ENCODE assay signal across 7 cellular contexts in genomic region chr2:183123959-183124221, GRCh38. TPM values are rescaled to one million over a fixed set of nuclear protein-coding genes. Genes with fewer than 3 reads are reported as not detected.
A peak's percentile ranks its signal among the peaks of the same experiment; 100 is the strongest.
DNase-seq lines count a peak whose midpoint lies in the region; ATAC-seq and TF ChIP-seq lines count a peak whose summit lies in the region.

No MANE protein-coding gene starts in this region.

- H3K27me3 ChIP-seq in Panc1 (ENCODE audit: control insufficient read depth, insufficient read depth, low read length) (no peaks in the 10 kb centered on the region), fibroblast of lung (ENCODE audit: control insufficient read depth, insufficient read depth, low read length) (no peaks in the 10 kb centered on the region)

- TF ChIP-seq CTCF in Panc1 (IDR thresholded peaks at IDR 0.05), result no peak
- TF ChIP-seq CTCF in fibroblast of lung (conservative IDR thresholded peaks at IDR 0.05 in 1 of 2, IDR thresholded peaks at IDR 0.05 in 1 of 2; ENCODE audit: low read depth in 1 of 2, low read length in 2 of 2), result no peak
- TF ChIP-seq CTCF in progenitor cell of endocrine pancreas (IDR thresholded peaks at IDR 0.05; ENCODE audit: unreplicated experiment), result no peak

- peak overlapping the region; percentile 99 for H3K27ac Mint-ChIP-seq in progenitor cell of endocrine pancreas

- ATAC-seq in GM18868 (IDR thresholded peaks at IDR 0.05; ENCODE audit: unreplicated experiment) (peak; percentile 34), HG02588 (IDR thresholded peaks at IDR 0.05; ENCODE audit: unreplicated experiment) (peak; percentile 37), Panc1 (peak; percentile 28)

- POLR2A ChIA-PET in Panc1 (lab: Charles Lee), result no interaction called here

- CTCF ChIA-PET in Panc1 (lab: Charles Lee), result interaction anchor here (0.6 kb wide), 1 partner anchor 53 kb away, joined by 9 read pairs; no protein-coding TSS in a partner anchor

- H3K4me3 Mint-ChIP-seq in progenitor cell of endocrine pancreas (ENCODE audit: low read depth), result peak overlapping the region; percentile 93

- no TSS peak for BruUV-seq in Panc1 (replicated peaks; lab: Mats Ljungman, UMichigan)

- H3K27ac ChIP-seq in Panc1 (ENCODE audit: low read length), result peak overlapping the region; percentile 86
- peak overlapping the region; percentile 89 for H3K27ac ChIP-seq in fibroblast of lung (ENCODE audit: insufficient read depth, low read length)

- H3K9me3 Mint-ChIP-seq in progenitor cell of endocrine pancreas (ENCODE audit: low read depth), result no peaks in the 10 kb centered on the region

- peaks cover 11% of the 10 kb centered on the region; the same call in 1 of the 2 replicates for H3K4me1 ChIP-seq in Panc1 (ENCODE audit: control insufficient read depth, insufficient read depth, low read length)
- peaks cover 2% of the 10 kb centered on the region for H3K4me1 ChIP-seq in fibroblast of lung (ENCODE audit: control insufficient read depth, extremely low read depth, insufficient read depth, low read length)

- H3K9me3 ChIP-seq in Panc1 (ENCODE audit: control insufficient read depth, insufficient read depth, low read depth, low read length), result no peaks in the 10 kb centered on the region
- no peaks in the 10 kb centered on the region for H3K9me3 ChIP-seq in fibroblast of lung (ENCODE audit: control insufficient read depth, insufficient read depth, low read depth, low read length)

- no peaks in the 10 kb centered on the region for H3K36me3 Mint-ChIP-seq in progenitor cell of endocrine pancreas (ENCODE audit: insufficient read depth)

- peaks cover 8% of the 10 kb centered on the region; the same call in 1 of the 2 replicates for H3K36me3 ChIP-seq in Panc1 (ENCODE audit: control insufficient read depth, insufficient read depth, low read length)
- no peaks in the 10 kb centered on the region for H3K36me3 ChIP-seq in fibroblast of lung (ENCODE audit: control insufficient read depth, insufficient read depth, low read length)

- peaks cover 33% of the 10 kb centered on the region for H3K79me2 ChIP-seq in fibroblast of lung (ENCODE audit: control insufficient read depth, insufficient read depth, low read length)

- H3K4me3 ChIP-seq in Panc1 (ENCODE audit: low read depth in 2 of 2, low read length in 2 of 2) (peak overlapping the region; percentile 89 to 92), fibroblast of lung (replicated peaks in 1 of 4; ENCODE audit: control extremely low read depth in 1 of 4, insufficient read depth in 1 of 4, low read depth in 3 of 4, low read length in 4 of 4) (peak overlapping the region; percentile 67 to 97 (median 85))

- no peaks in the 10 kb centered on the region for H4K20me1 ChIP-seq in fibroblast of lung (ENCODE audit: control insufficient read depth, extremely low read depth, insufficient read depth, low read length)

- in situ Hi-C loops in Panc1 (cut with HindIII; ENCODE audit: low pct_unique_long_range_greater_than_20kb, low sequenced_read_pairs), result no loop called here

- DNase-seq in Panc1 (ENCODE audit: low read depth, low spot score), result peak; percentile 8
- no peak for DNase-seq in fibroblast of lung (ENCODE audit: low read depth in 2 of 2)
- DNase-seq in progenitor cell of endocrine pancreas (ENCODE audit: low spot score, unreplicated experiment), result no peak
- DNase-seq in HuH-7.5 (ENCODE audit: low spot score), result no peak
- no peak for DNase-seq in CD1c-positive myeloid dendritic cell (ENCODE audit: extremely low spot score)

- H3K27me3 Mint-ChIP-seq in progenitor cell of endocrine pancreas, result peaks cover 4% of the 10 kb centered on the region

- peak overlapping the region; percentile 39 for H3K9ac ChIP-seq in fibroblast of lung (ENCODE audit: insufficient read depth, low read length)

- intact Hi-C loops in Panc1 (cut with micrococcal nuclease; ENCODE audit: unreplicated experiment), result no loop called here

- H2AFZ ChIP-seq in fibroblast of lung (ENCODE audit: low read length), result peak overlapping the region; percentile 89

- H3K4me1 Mint-ChIP-seq in progenitor cell of endocrine pancreas (ENCODE audit: low read depth), result peaks cover 12% of the 10 kb centered on the region

- peak overlapping the region; percentile 75 for H3K4me2 ChIP-seq in fibroblast of lung (ENCODE audit: extremely low read depth, insufficient read depth, low read length)

RNA-seq across cellular contexts. Expression of gene NUP35, which starts 0.4 kb away (rescaled TPM):
- 28.9 TPM for total RNA-seq in Panc1 (2021; ENCODE audit: unreplicated experiment)
- 8.0 TPM for polyA plus RNA-seq in Panc1 (2012; ENCODE audit: insufficient read length)
- 6.7 and 8.9 TPM in 2 replicates for total RNA-seq in fibroblast of lung
- polyA plus RNA-seq in fibroblast of lung, result 10.0 and 15.1 TPM in 2 replicates
- polyA plus RNA-seq in fibroblast of lung (2012), result 6.4 and 12.1 TPM in 2 replicates
- 1.7 and 6.4 TPM in 2 replicates for polyA minus RNA-seq in fibroblast of lung (ENCODE audit: low replicate concordance)
- 18.1 and 20.9 TPM in 2 replicates for total RNA-seq in progenitor cell of endocrine pancreas

RNA-seq across cellular contexts. Expression of gene DUSP19, which starts 45.3 kb away (rescaled TPM):
- total RNA-seq in Panc1 (2021; ENCODE audit: unreplicated experiment) (1.3 TPM), fibroblast of lung (5.1 and 7.4 TPM in 2 replicates), progenitor cell of endocrine pancreas (1.9 and 2.2 TPM in 2 replicates)
- 0.94 TPM for polyA plus RNA-seq in Panc1 (2012; ENCODE audit: insufficient read length)
- polyA plus RNA-seq in fibroblast of lung, result 2.4 and 2.6 TPM in 2 replicates
- polyA plus RNA-seq in fibroblast of lung (2012), result 0.85 and 1.1 TPM in 2 replicates
- 1.1 and 1.7 TPM in 2 replicates for polyA minus RNA-seq in fibroblast of lung (ENCODE audit: low replicate concordance)
